ENCODE assay signal across 16 cellular contexts in the genomic region with DNA sequence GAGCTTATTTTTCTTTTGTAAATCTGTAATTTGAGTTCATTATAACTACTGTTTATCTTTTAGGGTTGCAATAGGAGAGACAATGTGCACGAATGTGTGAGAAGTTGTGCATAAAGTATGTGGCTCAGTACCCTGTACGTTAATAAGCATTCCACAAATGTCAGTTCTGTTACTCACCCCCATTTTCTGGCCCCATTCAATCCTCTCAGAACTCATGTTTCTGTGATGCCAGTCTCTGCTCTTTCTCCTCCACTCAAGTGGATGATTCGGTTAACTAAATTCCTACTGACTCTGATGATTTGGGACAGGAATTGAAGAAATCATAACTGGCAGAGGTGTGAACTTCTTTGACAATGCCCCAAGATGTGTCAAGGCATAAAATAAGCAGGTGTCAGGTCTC. TPM values are rescaled to one million over a fixed set of nuclear protein-coding genes. Genes with fewer than 3 reads are reported as not detected.
DNase-seq lines count a peak whose midpoint lies in the region; ATAC-seq, FAIRE-seq and TF ChIP-seq lines count a peak whose summit lies in the region.
"Had no signal": no experiment of that assay in that cellular context is flagged by ENCODE, and none has a peak within 500 bp of the region (broad histone marks: within the 10 kb centered on the region; RNA-seq: fewer than 3 reads in every experiment).

No MANE protein-coding gene starts in this region.

- peak; percentile 88 for FAIRE-seq in TTC549 (lab: Jason Lieb, UNC)

- H3K36me3 Mint-ChIP-seq in T-helper 17 cell (ENCODE audit: low read depth): peaks cover 3% of the 10 kb centered on the region

- H3K36me3 ChIP-seq in skeletal muscle satellite cell (ENCODE audit: insufficient read depth, low read length): no peaks in the 10 kb centered on the region
- H3K36me3 ChIP-seq in psoas muscle (ENCODE audit: insufficient read depth in 1 of 2, low read depth in 1 of 2): no peaks in the 10 kb centered on the region

- TF ChIP-seq CTCF in fibroblast of villous mesenchyme (IDR thresholded peaks at IDR 0.05; ENCODE audit: insufficient read depth, low read depth, low read length) (no peak), psoas muscle (IDR thresholded peaks at IDR 0.05) (no peak)

- H3K4me2 ChIP-seq in skeletal muscle satellite cell (ENCODE audit: low read length): peak overlapping the region; percentile 43

- H3K4me1 ChIP-seq in skeletal muscle satellite cell (ENCODE audit: control insufficient read depth, insufficient read depth, low read length): peaks cover 19% of the 10 kb centered on the region
- no peaks in the 10 kb centered on the region for H3K4me1 ChIP-seq in psoas muscle

- peak; percentile 83 for DNase-seq in HCEC 1CT
- DNase-seq in fibroblast of villous mesenchyme (ENCODE audit: low read depth): peak; percentile 58
- DNase-seq in psoas muscle: no peak
- no peak for DNase-seq in T-helper 17 cell
- DNase-seq in NAMALWA (ENCODE audit: low spot score): no peak
- DNase-seq: activated CD4-positive, alpha-beta T cell treated with anti-CD3 and anti-CD28 coated beads for 4 hours; NCI-H1092; NCI-H526 treated with DMSO at 0.1 percent for 48 hours; occipital lobe; stimulated activated CD4-positive, alpha-beta T cell treated with anti-CD3 and anti-CD28 coated beads, Interleukin-2, amount 100 ng/mL, for 24 hours had no signal

- H3K9me3 ChIP-seq in skeletal muscle satellite cell (replicated peaks; ENCODE audit: low read length): no peaks in the 10 kb centered on the region
- no peaks in the 10 kb centered on the region for H3K9me3 ChIP-seq in psoas muscle
- H3K9me3 ChIP-seq in T-helper 17 cell (ENCODE audit: control insufficient read depth, low read length, poor library complexity, severe bottlenecking): no peaks in the 10 kb centered on the region

- H3K27me3 ChIP-seq in skeletal muscle satellite cell (ENCODE audit: control insufficient read depth, insufficient read depth, low read length) (peaks cover 6% of the 10 kb centered on the region), psoas muscle (ENCODE audit: insufficient read depth in 3 of 3, low read length in 2 of 3) (peaks cover 0 to 3% (median 0%) of the 10 kb centered on the region in 3 donors)

- intact Hi-C loops in psoas muscle (cut with DNase I): no loop called here

- no peak for ATAC-seq in psoas muscle
- ATAC-seq in GM19452 (IDR thresholded peaks at IDR 0.05; ENCODE audit: unreplicated experiment): no peak
- ATAC-seq in T-helper 17 cell: no peak
- ATAC-seq: esophagus mucosa had no signal

- no peak overlapping the region for H3K4me3 Mint-ChIP-seq in T-helper 17 cell
- H3K4me3 Mint-ChIP-seq: activated T-helper 1 cell treated with anti-CD3 and anti-CD28 coated beads, Interleukin-12 subunit alpha, Interleukin-12 subunit beta, Interleukin-2, Interleukin-4 antibody, amounts not matched to agents 30 ng/mL and 10 ng/mL and 1 ng/mL, durations not matched to agents 14 hours and 24 hours and 36 hours; stimulated activated naive CD8-positive, alpha-beta T cell treated with anti-CD3 and anti-CD28 coated beads, Interleukin-15, Interleukin-2, amounts not matched to agents 100 ng/mL and 50 ng/mL, for 24 hours had no signal

- H3K4me1 Mint-ChIP-seq in T-helper 17 cell: no peaks in the 10 kb centered on the region

- H3K4me3 ChIP-seq in fibroblast of villous mesenchyme (ENCODE audit: low read depth, low read length) (no peak overlapping the region), skeletal muscle satellite cell (ENCODE audit: low read length) (no peak overlapping the region), psoas muscle (no peak overlapping the region)

- peaks cover 25% of the 10 kb centered on the region for H3K27me3 Mint-ChIP-seq in T-helper 17 cell
- H3K27me3 Mint-ChIP-seq: stimulated activated naive CD8-positive, alpha-beta T cell treated with anti-CD3 and anti-CD28 coated beads, Interleukin-15, Interleukin-2, amounts not matched to agents 100 ng/mL and 50 ng/mL, for 24 hours had no signal

- WGBS in psoas muscle, 3 donors: 49 to 62% (median 58%) methylated on average over 3 of the region's 3 CpGs

- H3K9ac ChIP-seq in skeletal muscle satellite cell (ENCODE audit: low read depth, low read length): peak overlapping the region; percentile 4

- no peak overlapping the region for H3K27ac Mint-ChIP-seq in T-helper 17 cell
- H3K27ac Mint-ChIP-seq: activated T-helper 1 cell treated with anti-CD3 and anti-CD28 coated beads, Interleukin-12 subunit alpha, Interleukin-12 subunit beta, Interleukin-2, Interleukin-4 antibody, amounts not matched to agents 30 ng/mL and 10 ng/mL and 1 ng/mL, durations not matched to agents 14 hours and 24 hours and 36 hours; stimulated activated naive CD8-positive, alpha-beta T cell treated with anti-CD3 and anti-CD28 coated beads, Interleukin-15, Interleukin-2, amounts not matched to agents 100 ng/mL and 50 ng/mL, for 24 hours had no signal

- no peak overlapping the region for H3K27ac ChIP-seq in psoas muscle

RNA-seq across cellular contexts. Expression of a gene that starts 10.2 kb away (rescaled TPM):
- not detected in 2 replicates for total RNA-seq in fibroblast of villous mesenchyme
- total RNA-seq in skeletal muscle satellite cell (2012; rRNA removed): not detected in 2 replicates
- not detected for total RNA-seq in psoas muscle
- not detected for polyA plus RNA-seq in psoas muscle
- not detected for total RNA-seq in T-helper 17 cell
- total RNA-seq: activated T-helper 1 cell treated with anti-CD3 and anti-CD28 coated beads, Interleukin-12 subunit alpha, Interleukin-12 subunit beta, Interleukin-2, Interleukin-4 antibody, amounts not matched to agents 30 ng/mL and 10 ng/mL and 1 ng/mL, durations not matched to agents 14 hours and 24 hours and 36 hours; esophagus mucosa; occipital lobe had no signal

Comparison
In these comparisons a context has a peak if more than half of its experiments do, and no peak if none do; other contexts are left out.
1. DNase-seq: peak in HCEC 1CT (single experiment) and fibroblast of villous mesenchyme (single experiment); none in psoas muscle (0 of 2), T-helper 17 cell (0 of 3) and NAMALWA (single experiment).